In the genomic region with DNA sequence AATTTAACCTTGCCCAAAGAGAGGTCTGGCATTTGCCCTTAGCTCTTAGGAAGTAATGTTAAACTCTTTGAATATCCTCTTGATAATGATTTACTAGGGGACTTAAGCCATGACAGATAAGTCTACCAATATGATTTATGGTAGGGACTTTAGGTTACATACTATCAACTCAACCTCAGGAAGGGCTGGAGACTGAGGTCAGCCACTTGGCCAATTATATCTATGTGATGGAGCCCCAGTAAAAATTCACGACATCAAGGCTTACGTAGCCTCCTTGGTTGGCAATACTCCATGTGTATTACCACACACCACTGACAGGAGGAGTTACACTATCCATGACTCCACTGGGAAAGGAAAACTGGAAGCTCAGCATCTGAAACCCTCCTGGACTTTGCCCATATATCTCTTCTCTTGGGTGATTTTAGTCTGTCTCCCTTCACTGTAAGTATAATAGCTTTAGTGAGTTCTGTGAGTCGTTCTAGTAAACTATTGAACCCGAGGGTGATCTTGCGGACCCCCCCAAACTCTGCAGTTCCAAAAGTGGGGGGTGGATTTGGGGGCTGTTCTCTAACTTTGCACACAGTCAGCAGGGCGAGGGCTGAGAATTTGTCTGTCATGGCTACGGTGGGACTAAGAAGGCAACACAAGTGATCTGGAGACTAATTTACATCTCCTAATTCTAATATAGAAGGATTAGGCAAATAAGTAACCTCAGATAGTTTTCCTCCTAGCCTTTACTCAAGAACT, we compare ENCODE assay signal across 14 cellular contexts.
DNase-seq lines count a peak whose midpoint lies in the region; ATAC-seq and TF ChIP-seq lines count a peak whose summit lies in the region.
"Had no signal": no experiment of that assay in that cellular context is flagged by ENCODE, and none has a peak within 500 bp of the region (broad histone marks: within the 10 kb centered on the region; RNA-seq: fewer than 3 reads in every experiment).

No MANE protein-coding gene starts in this region.

- no peak overlapping the region for H3K4me3 ChIP-seq in fibroblast of villous mesenchyme (ENCODE audit: low read depth, low read length)
- H3K4me3 ChIP-seq in mucosa of descending colon, result no peak overlapping the region
- no peak overlapping the region for H3K4me3 ChIP-seq in OCI-LY7 (ENCODE audit: low read depth, low read length, poor library complexity, severe bottlenecking)
- H3K4me3 ChIP-seq: heart left ventricle, Peyer's patch had no signal

- H3K9me3 ChIP-seq in mucosa of descending colon (peaks cover 4% of the 10 kb centered on the region), OCI-LY7 (ENCODE audit: low read length) (no peaks in the 10 kb centered on the region)
- H3K9me3 ChIP-seq: Peyer's patch had no signal

- no peaks in the 10 kb centered on the region for H3K79me2 ChIP-seq in OCI-LY7 (ENCODE audit: insufficient read depth, low read depth, low read length)

- TF ChIP-seq CTCF in fibroblast of villous mesenchyme (IDR thresholded peaks at IDR 0.05; ENCODE audit: insufficient read depth, low read depth, low read length), result peak; percentile 15
- no peak for TF ChIP-seq CTCF in mucosa of descending colon (IDR thresholded peaks at IDR 0.05)
- TF ChIP-seq CTCF in OCI-LY7 (conservative IDR thresholded peaks at IDR 0.05; ENCODE audit: low read length), result no peak

- peaks cover 3% of the 10 kb centered on the region for H3K4me1 ChIP-seq in mucosa of descending colon (ENCODE audit: low read depth)
- H3K4me1 ChIP-seq in OCI-LY7 (ENCODE audit: insufficient read depth, low read length, poor library complexity, severe bottlenecking), result no peaks in the 10 kb centered on the region

- no peaks in the 10 kb centered on the region for H3K9me2 ChIP-seq in OCI-LY7 (ENCODE audit: insufficient read depth, low read length)

- no peak overlapping the region for H3K4me2 ChIP-seq in OCI-LY7 (ENCODE audit: low read length)

- intact Hi-C loops in mucosa of descending colon (cut with DNase I, micrococcal nuclease) (no loop called here), OCI-LY7 (cut with micrococcal nuclease; ENCODE audit: unreplicated experiment) (no loop called here)

- peak; percentile 96 for ATAC-seq in mucosa of descending colon
- ATAC-seq in GM21526 (IDR thresholded peaks at IDR 0.05; ENCODE audit: low FRiP score, unreplicated experiment), result no peak
- ATAC-seq: natural killer cell had no signal

- DNase-seq in EL (peak; percentile 8), LoVo (ENCODE audit: low spot score) (peak; percentile 54), fibroblast of villous mesenchyme (ENCODE audit: low read depth) (peak; percentile 99), mucosa of descending colon (peak in 1 of 3 donors; percentile 28), CD1c-positive myeloid dendritic cell (ENCODE audit: extremely low spot score) (no peak), T-helper 9 cell (no peak), OCI-LY7 (ENCODE audit: low spot score) (no peak)
- DNase-seq: activated effector memory CD4-positive, alpha-beta T cell treated with anti-CD3 and anti-CD28 coated beads, Interleukin-2, amount 50 U/mL, for 16 hours; amygdala; heart left ventricle; natural killer cell; NCI-H2029 treated with DMSO at 0.1 percent for 48 hours had no signal

- no peak overlapping the region for H3K27ac ChIP-seq in OCI-LY7 (ENCODE audit: low read depth, low read length, poor library complexity, severe bottlenecking)
- H3K27ac ChIP-seq: heart left ventricle had no signal

- POLR2A ChIA-PET in OCI-LY7 (lab: Charles Lee), result interaction anchor here (0.6 to 0.7 kb wide), 2 partner anchors 23 to 31 kb away, joined by 3 to 5 read pairs; no protein-coding TSS in a partner anchor

- H3K36me3 ChIP-seq in mucosa of descending colon (ENCODE audit: low read depth) (no peaks in the 10 kb centered on the region), OCI-LY7 (ENCODE audit: insufficient read depth, low read length) (peaks cover 19% of the 10 kb centered on the region)
- H3K36me3 ChIP-seq: Peyer's patch had no signal

- CTCF ChIA-PET in OCI-LY7 (lab: Charles Lee; ENCODE audit: unreplicated experiment), result no interaction called here

- no TSS peak for BruUV-seq in OCI-LY7 (replicated peaks; lab: Mats Ljungman, UMichigan)

- H4K20me1 ChIP-seq in OCI-LY7 (ENCODE audit: insufficient read depth, low read length), result no peaks in the 10 kb centered on the region

- H2AFZ ChIP-seq in OCI-LY7 (ENCODE audit: low read length), result no peak overlapping the region

Comparison
In these comparisons a context has a peak if more than half of its experiments do, and no peak if none do; other contexts are left out.
1. DNase-seq: peak in EL (single experiment), LoVo (single experiment) and fibroblast of villous mesenchyme (single experiment); none in CD1c-positive myeloid dendritic cell (single experiment), T-helper 9 cell (single experiment) and OCI-LY7 (single experiment).